Comparison of ENCODE assay signal across 18 cellular contexts in genomic region chr14:35079742-35080141, GRCh38. TPM values are rescaled to one million over a fixed set of nuclear protein-coding genes. Genes with fewer than 3 reads are reported as not detected.
A peak's percentile ranks its signal among the peaks of the same experiment; 100 is the strongest.
DNase-seq lines count a peak whose midpoint lies in the region; ATAC-seq and TF ChIP-seq lines count a peak whose summit lies in the region.
"Had no signal": no experiment of that assay in that cellular context is flagged by ENCODE, and none has a peak within 500 bp of the region (broad histone marks: within the 10 kb centered on the region; RNA-seq: fewer than 3 reads in every experiment).

No MANE protein-coding gene starts in this region.

- no peaks in the 10 kb centered on the region for H3K27me3 Mint-ChIP-seq in stimulated activated naive CD8-positive, alpha-beta T cell treated with anti-CD3 and anti-CD28 coated beads, Interleukin-15, amount 100 ng/mL, for 72 hours
- H3K27me3 Mint-ChIP-seq: CD4-positive, alpha-beta memory T cell; IgD-negative memory B cell had no signal

- H3K4me1 ChIP-seq in mucosa of descending colon (ENCODE audit: low read depth): peaks cover 20% of the 10 kb centered on the region
- H3K4me1 ChIP-seq: BLaER1 had no signal

- ATAC-seq in esophagus mucosa (peak; percentile 95), left colon (peak; percentile 46), mucosa of descending colon (peak; percentile 54)
- ATAC-seq in activated CD4-positive, CD25-positive, alpha-beta regulatory T cell treated with anti-CD3 and anti-CD28 coated beads, Interleukin-2, amount 50 U/mL, for 24 hours: no peak
- no peak for ATAC-seq in stimulated activated naive CD8-positive, alpha-beta T cell treated with anti-CD3 and anti-CD28 coated beads, Interleukin-15, amount 100 ng/mL, for 72 hours
- ATAC-seq: GM23338 had no signal

- TF ChIP-seq CTCF in LNCaP clone FGC (IDR thresholded peaks at IDR 0.05; ENCODE audit: control insufficient read depth, extremely low read depth, insufficient read depth) (no peak), mucosa of descending colon (IDR thresholded peaks at IDR 0.05) (no peak)

- H3K4me1 Mint-ChIP-seq in stimulated activated naive CD8-positive, alpha-beta T cell treated with anti-CD3 and anti-CD28 coated beads, Interleukin-15, amount 100 ng/mL, for 72 hours: no peaks in the 10 kb centered on the region
- H3K4me1 Mint-ChIP-seq: CD14-positive monocyte; CD4-positive, alpha-beta memory T cell; GM23338 had no signal

- no peaks in the 10 kb centered on the region for H3K9me3 Mint-ChIP-seq in stimulated activated naive CD8-positive, alpha-beta T cell treated with anti-CD3 and anti-CD28 coated beads, Interleukin-15, amount 100 ng/mL, for 72 hours
- H3K9me3 Mint-ChIP-seq: CD14-positive monocyte; CD4-positive, alpha-beta memory T cell; GM23338; IgD-negative memory B cell had no signal

- H3K4me3 ChIP-seq in LNCaP clone FGC (ENCODE audit: low read depth, low read length) (no peak overlapping the region), mucosa of descending colon (no peak overlapping the region)
- H3K4me3 ChIP-seq: BLaER1, GM23338 had no signal

- H3K36me3 ChIP-seq in mucosa of descending colon (ENCODE audit: low read depth): no peaks in the 10 kb centered on the region

- H3K4me3 Mint-ChIP-seq in stimulated activated naive CD8-positive, alpha-beta T cell treated with anti-CD3 and anti-CD28 coated beads, Interleukin-15, amount 100 ng/mL, for 72 hours: no peak overlapping the region
- H3K4me3 Mint-ChIP-seq: CD14-positive monocyte; CD4-positive, alpha-beta memory T cell; GM23338; IgD-negative memory B cell had no signal

- peak; percentile 32 for DNase-seq in LNCaP clone FGC (ENCODE audit: low read depth)
- no peak for DNase-seq in left colon
- DNase-seq in mucosa of descending colon: no peak
- no peak for DNase-seq in GM19240 (ENCODE audit: insufficient read length, low spot score)
- no peak for DNase-seq in stimulated activated naive CD8-positive, alpha-beta T cell treated with anti-CD3 and anti-CD28 coated beads, Interleukin-15, amount 100 ng/mL, for 72 hours
- no peak for DNase-seq in activated CD4-positive, alpha-beta T cell treated with anti-CD3 and anti-CD28 coated beads, Interleukin-2, amount 50 U/mL, for 1 hour
- DNase-seq: 8988T; Calu3; CD4-positive, alpha-beta memory T cell; DMS79 treated with DMSO at 0.1 percent for 48 hours; GF-D8; HCEC 1CT had no signal

- intact Hi-C loops in left colon (cut with DNase I, micrococcal nuclease) (no loop called here), mucosa of descending colon (cut with DNase I, micrococcal nuclease) (no loop called here)

- H3K9me3 ChIP-seq in mucosa of descending colon: no peaks in the 10 kb centered on the region
- H3K9me3 ChIP-seq: BLaER1 had no signal

- no peak overlapping the region for H3K27ac Mint-ChIP-seq in stimulated activated naive CD8-positive, alpha-beta T cell treated with anti-CD3 and anti-CD28 coated beads, Interleukin-15, amount 100 ng/mL, for 72 hours
- H3K27ac Mint-ChIP-seq: GM23338, IgD-negative memory B cell had no signal

RNA-seq across cellular contexts. Expression of gene FAM177A1, which starts 33.7 kb away (rescaled TPM):
- total RNA-seq in esophagus mucosa (51.0 TPM), left colon (100 to 1,000 TPM; 147 to 199 TPM), mucosa of descending colon (100 to 1,000 TPM in 2 of 3 donors, 10 to 100 TPM in 1; 98.1 to 152 (median 142) TPM)

RNA-seq across cellular contexts. Expression of gene PPP2R3C, which starts 42.0 kb away (rescaled TPM):
- 11.8 TPM for total RNA-seq in esophagus mucosa
- 10 to 100 TPM; 23.9 to 27.8 TPM for total RNA-seq in left colon
- total RNA-seq in mucosa of descending colon: 10 to 100 TPM; 21.5 to 35.5 (median 23.0) TPM

RNA-seq across cellular contexts. Expression of gene PRORP, which starts 42.6 kb away (rescaled TPM):
- total RNA-seq in esophagus mucosa (17.5 TPM), left colon (10 to 100 TPM; 25.2 to 27.6 TPM), mucosa of descending colon (10 to 100 TPM; 18.6 to 30.7 (median 27.5) TPM)

Comparison
In these comparisons a context has a peak if more than half of its experiments do, and no peak if none do; other contexts are left out.
1. ATAC-seq: peak in esophagus mucosa (single experiment), left colon (single experiment) and mucosa of descending colon (single experiment); none in activated CD4-positive, CD25-positive, alpha-beta regulatory T cell treated with anti-CD3 and anti-CD28 coated beads, Interleukin-2, amount 50 U/mL, for 24 hours (0 of 2) and stimulated activated naive CD8-positive, alpha-beta T cell treated with anti-CD3 and anti-CD28 coated beads, Interleukin-15, amount 100 ng/mL, for 72 hours (single experiment).